7 cellular contexts compared by ENCODE assay signal in the genomic region with DNA sequence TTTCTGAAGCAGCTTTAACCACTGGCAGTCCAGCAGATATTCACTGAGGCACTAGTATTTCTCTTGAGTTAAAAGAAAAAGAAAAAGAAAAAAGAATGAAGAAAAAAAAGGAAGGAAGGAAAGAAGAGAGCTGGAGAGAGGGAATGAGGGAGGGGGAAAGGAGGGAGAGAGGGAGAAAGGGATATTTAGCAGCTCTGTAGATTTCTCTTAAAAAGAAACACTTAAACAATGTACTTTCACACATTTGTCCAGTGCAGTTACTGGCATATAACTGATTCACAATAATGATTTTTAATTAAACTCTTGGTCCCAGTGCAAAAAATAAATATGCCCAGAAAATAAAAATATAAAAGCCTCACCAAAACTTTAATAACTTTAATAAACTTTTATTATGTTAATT.
"Had no signal": no experiment of that assay in that cellular context is flagged by ENCODE, and none has a peak within 500 bp of the region (broad histone marks: within the 10 kb centered on the region; RNA-seq: fewer than 3 reads in every experiment).

No MANE protein-coding gene starts in this region.

- H3K9ac ChIP-seq: KMS-11 had no signal

- H3K4me2 ChIP-seq: KMS-11 had no signal

- H3K4me3 ChIP-seq: K562 had no signal

- DNase-seq: IMR-90, KBM-7, KG1 had no signal

- FAIRE-seq: HTR-8/SVneo, K562 had no signal

- ATAC-seq: K562 had no signal

- H3K27ac ChIP-seq: HL-60, KMS-11 had no signal
